13 cellular contexts compared by ENCODE assay signal in the genomic region with DNA sequence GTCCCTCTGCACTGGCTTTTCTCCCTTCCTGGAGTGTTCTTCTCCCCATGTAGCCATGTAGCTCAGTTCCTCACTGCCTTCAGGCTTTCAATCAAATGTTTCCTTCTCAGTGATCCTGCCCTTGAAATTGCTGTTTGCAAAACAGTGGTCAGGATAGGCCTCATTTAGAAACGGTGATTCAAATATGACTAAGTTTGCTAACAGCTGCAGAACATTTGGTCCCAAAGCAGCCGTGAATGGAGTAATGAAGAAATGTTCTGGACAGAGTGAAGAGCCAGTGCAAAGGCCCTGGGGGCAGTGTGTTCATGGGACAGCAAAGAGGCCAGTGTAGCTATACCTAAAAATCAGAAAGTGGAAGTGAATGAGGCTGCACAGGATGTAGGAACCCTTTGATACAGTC.
DNase-seq lines count a peak whose midpoint lies in the region; ATAC-seq and TF ChIP-seq lines count a peak whose summit lies in the region.
"Had no signal": no experiment of that assay in that cellular context is flagged by ENCODE, and none has a peak within 500 bp of the region (broad histone marks: within the 10 kb centered on the region; RNA-seq: fewer than 3 reads in every experiment).

No MANE protein-coding gene starts in this region.

- H3K4me1 ChIP-seq in SK-N-SH (ENCODE audit: control insufficient read depth in 1 of 2, insufficient read depth in 2 of 2, low read depth in 1 of 2, low read length in 1 of 2) = 0 out of 4 replicates have a peak, but pooled peaks cover 0 to 5% of the 10 kb centered on the region in 2 experiments
- H3K4me1 ChIP-seq: thyroid gland had no signal

- no peak overlapping the region for H3K4me3 ChIP-seq in SK-N-SH (ENCODE audit: low read depth in 2 of 2, low read length in 1 of 2)
- H3K4me3 ChIP-seq: thyroid gland had no signal

- DNase-seq in SK-N-SH = no peak
- peak; percentile 49 for DNase-seq in astrocyte of the hippocampus (ENCODE audit: low read depth, low spot score)
- DNase-seq in Right ventricle myocardium superior = no peak
- peak; percentile 71 for DNase-seq in stromal cell of bone marrow (ENCODE audit: low read depth)
- no peak for DNase-seq in Kasumi-1 (lab: John Stamatoyannopoulos, UW)
- no peak for DNase-seq in substantia nigra (lab: John Stamatoyannopoulos, UW)
- DNase-seq: NCI-H446, PC-3, T-helper 17 cell, thyroid gland had no signal

- H3K36me3 ChIP-seq in SK-N-SH (replicated peaks in 1 of 2; ENCODE audit: control insufficient read depth in 1 of 2, insufficient read depth in 2 of 2, low read length in 1 of 2) = no peaks in the 10 kb centered on the region
- H3K36me3 ChIP-seq: thyroid gland had no signal

- POLR2A ChIA-PET in SK-N-SH (lab: Yijun Ruan, JAX) = no interaction called here

- 45% methylated on average over 2 of the region's 2 CpGs for WGBS in SK-N-SH (ENCODE audit: low lambda C conversion rate)

- H4K20me1 ChIP-seq in SK-N-SH (ENCODE audit: insufficient read depth) = no peaks in the 10 kb centered on the region

- no peaks in the 10 kb centered on the region for H3K79me2 ChIP-seq in SK-N-SH (ENCODE audit: insufficient read depth)

- CTCF ChIA-PET in SK-N-SH (lab: Yijun Ruan, JAX) = interaction anchor here (0.6 kb wide), 1 partner anchor 253 kb away, joined by 3 read pairs; no protein-coding TSS in a partner anchor

- no peak overlapping the region for H3K9ac ChIP-seq in SK-N-SH

- no peak overlapping the region for H3K4me2 ChIP-seq in SK-N-SH

- TF ChIP-seq RAD21 in SK-N-SH (IDR thresholded peaks at IDR 0.05; ENCODE audit: low read length) = no peak

- H3K27ac ChIP-seq in SK-N-SH (ENCODE audit: low read depth in 2 of 2, low read length in 1 of 2) = no peak overlapping the region
- no peak overlapping the region for H3K27ac ChIP-seq in substantia nigra (ENCODE audit: low read depth, low read length, poor library complexity, severe bottlenecking)
- H3K27ac ChIP-seq: 22Rv1, thyroid gland had no signal

- H3F3A ChIP-seq in SK-N-SH (replicated peaks; ENCODE audit: insufficient read depth) = no peaks in the 10 kb centered on the region

- TF ChIP-seq CTCF in SK-N-SH (IDR thresholded peaks at IDR 0.05) = no peak

- TF ChIP-seq EP300 in SK-N-SH (IDR thresholded peaks at IDR 0.05; ENCODE audit: borderline replicate concordance in 1 of 2, low read depth in 1 of 2, low read length in 1 of 2) = no peak

- H3K9me3 ChIP-seq in SK-N-SH = no peaks in the 10 kb centered on the region
- H3K9me3 ChIP-seq: thyroid gland had no signal

- intact Hi-C loops in Right ventricle myocardium superior (cut with DNase I) = no loop called here

- no peak overlapping the region for H2AFZ ChIP-seq in SK-N-SH (ENCODE audit: low read depth)

- ATAC-seq in SK-N-SH treated with all-trans-retinoic acid at 6 μM for 48 hours = no peak; the same call in 2 of the 3 replicates
- peak; percentile 12 for ATAC-seq in Right ventricle myocardium superior (ENCODE audit: poor library complexity)
- ATAC-seq in HG02571 (IDR thresholded peaks at IDR 0.05; ENCODE audit: unreplicated experiment) = no peak
- ATAC-seq: PC-3, T-helper 17 cell had no signal

- no peaks in the 10 kb centered on the region for H3K27me3 ChIP-seq in SK-N-SH (ENCODE audit: insufficient read depth)
- H3K27me3 ChIP-seq: thyroid gland had no signal

- H3K9me2 ChIP-seq in SK-N-SH = no peaks in the 10 kb centered on the region

TF ChIP-seq in SK-N-SH, 30 proteins besides CTCF, POLR2A, EP300 and RAD21:
- TF ChIP-seq TCF12 (IDR thresholded peaks at IDR 0.05) = peak; percentile 23; the same call in 1 of the 2 replicates
- TF ChIP-seq NFIC (IDR thresholded peaks at IDR 0.05; ENCODE audit: borderline replicate concordance) = no peak
- TF ChIP-seq NRF1 (IDR thresholded peaks at IDR 0.05; ENCODE audit: low read depth, low read length) = no peak
- no peak for TF ChIP-seq SMC3 (IDR thresholded peaks at IDR 0.05; ENCODE audit: low read depth, low read length)
- TF ChIP-seq POLR2AphosphoS5 (IDR thresholded peaks at IDR 0.05; ENCODE audit: low read depth, low read length) = no peak
- TF ChIP-seq RXRA (IDR thresholded peaks at IDR 0.05; ENCODE audit: borderline replicate concordance, low read depth) = no peak

TF ChIP-seq in SK-N-SH treated with all-trans-retinoic acid at 6 μM for 48 hours, 23 proteins besides CTCF, POLR2A, EP300 and RAD21:
- TF ChIP-seq ZNF565 (CRISPR knock-in tag; conservative IDR thresholded peaks at IDR 0.05; ENCODE audit: low read depth) = no peak
- TF ChIP-seq ZFP3 (CRISPR knock-in tag; IDR thresholded peaks at IDR 0.05) = no peak
- no peak for TF ChIP-seq ESRRG (CRISPR knock-in tag; IDR thresholded peaks at IDR 0.05)
- no peak for TF ChIP-seq ARNTL (CRISPR knock-in tag; IDR thresholded peaks at IDR 0.05; ENCODE audit: borderline replicate concordance, low read depth)
- no peak for TF ChIP-seq TCF4 (CRISPR knock-in tag; IDR thresholded peaks at IDR 0.05; ENCODE audit: borderline replicate concordance)
- TF ChIP-seq ZC3H10 (CRISPR knock-in tag; IDR thresholded peaks at IDR 0.05) = no peak
- TF ChIP-seq OSR1 (CRISPR knock-in tag; IDR thresholded peaks at IDR 0.05) = no peak
- TF ChIP-seq, protein P1, sequence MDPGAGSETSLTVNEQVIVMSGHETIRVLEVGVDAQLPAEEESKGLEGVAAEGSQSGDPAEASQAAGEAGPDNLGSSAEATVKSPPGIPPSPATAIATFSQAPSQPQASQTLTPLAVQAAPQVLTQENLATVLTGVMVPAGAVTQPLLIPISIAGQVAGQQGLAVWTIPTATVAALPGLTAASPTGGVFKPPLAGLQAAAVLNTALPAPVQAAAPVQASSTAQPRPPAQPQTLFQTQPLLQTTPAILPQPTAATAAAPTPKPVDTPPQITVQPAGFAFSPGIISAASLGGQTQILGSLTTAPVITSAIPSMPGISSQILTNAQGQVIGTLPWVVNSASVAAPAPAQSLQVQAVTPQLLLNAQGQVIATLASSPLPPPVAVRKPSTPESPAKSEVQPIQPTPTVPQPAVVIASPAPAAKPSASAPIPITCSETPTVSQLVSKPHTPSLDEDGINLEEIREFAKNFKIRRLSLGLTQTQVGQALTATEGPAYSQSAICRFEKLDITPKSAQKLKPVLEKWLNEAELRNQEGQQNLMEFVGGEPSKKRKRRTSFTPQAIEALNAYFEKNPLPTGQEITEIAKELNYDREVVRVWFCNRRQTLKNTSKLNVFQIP (CRISPR knock-in tag; IDR thresholded peaks at IDR 0.05; ENCODE audit: borderline replicate concordance, low read depth) = no peak
- TF ChIP-seq, protein P2, sequence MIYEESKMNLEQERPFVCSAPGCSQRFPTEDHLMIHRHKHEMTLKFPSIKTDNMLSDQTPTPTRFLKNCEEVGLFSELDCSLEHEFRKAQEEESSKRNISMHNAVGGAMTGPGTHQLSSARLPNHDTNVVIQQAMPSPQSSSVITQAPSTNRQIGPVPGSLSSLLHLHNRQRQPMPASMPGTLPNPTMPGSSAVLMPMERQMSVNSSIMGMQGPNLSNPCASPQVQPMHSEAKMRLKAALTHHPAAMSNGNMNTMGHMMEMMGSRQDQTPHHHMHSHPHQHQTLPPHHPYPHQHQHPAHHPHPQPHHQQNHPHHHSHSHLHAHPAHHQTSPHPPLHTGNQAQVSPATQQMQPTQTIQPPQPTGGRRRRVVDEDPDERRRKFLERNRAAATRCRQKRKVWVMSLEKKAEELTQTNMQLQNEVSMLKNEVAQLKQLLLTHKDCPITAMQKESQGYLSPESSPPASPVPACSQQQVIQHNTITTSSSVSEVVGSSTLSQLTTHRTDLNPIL (CRISPR knock-in tag; IDR thresholded peaks at IDR 0.05; ENCODE audit: low read depth) = no peak
- no peak for TF ChIP-seq GLIS3 (CRISPR knock-in tag; IDR thresholded peaks at IDR 0.05)
- no peak for TF ChIP-seq ZNF70 (CRISPR knock-in tag; IDR thresholded peaks at IDR 0.05)
- TF ChIP-seq PPARA (CRISPR knock-in tag; IDR thresholded peaks at IDR 0.05; ENCODE audit: borderline replicate concordance) = no peak
- TF ChIP-seq, protein P3, sequence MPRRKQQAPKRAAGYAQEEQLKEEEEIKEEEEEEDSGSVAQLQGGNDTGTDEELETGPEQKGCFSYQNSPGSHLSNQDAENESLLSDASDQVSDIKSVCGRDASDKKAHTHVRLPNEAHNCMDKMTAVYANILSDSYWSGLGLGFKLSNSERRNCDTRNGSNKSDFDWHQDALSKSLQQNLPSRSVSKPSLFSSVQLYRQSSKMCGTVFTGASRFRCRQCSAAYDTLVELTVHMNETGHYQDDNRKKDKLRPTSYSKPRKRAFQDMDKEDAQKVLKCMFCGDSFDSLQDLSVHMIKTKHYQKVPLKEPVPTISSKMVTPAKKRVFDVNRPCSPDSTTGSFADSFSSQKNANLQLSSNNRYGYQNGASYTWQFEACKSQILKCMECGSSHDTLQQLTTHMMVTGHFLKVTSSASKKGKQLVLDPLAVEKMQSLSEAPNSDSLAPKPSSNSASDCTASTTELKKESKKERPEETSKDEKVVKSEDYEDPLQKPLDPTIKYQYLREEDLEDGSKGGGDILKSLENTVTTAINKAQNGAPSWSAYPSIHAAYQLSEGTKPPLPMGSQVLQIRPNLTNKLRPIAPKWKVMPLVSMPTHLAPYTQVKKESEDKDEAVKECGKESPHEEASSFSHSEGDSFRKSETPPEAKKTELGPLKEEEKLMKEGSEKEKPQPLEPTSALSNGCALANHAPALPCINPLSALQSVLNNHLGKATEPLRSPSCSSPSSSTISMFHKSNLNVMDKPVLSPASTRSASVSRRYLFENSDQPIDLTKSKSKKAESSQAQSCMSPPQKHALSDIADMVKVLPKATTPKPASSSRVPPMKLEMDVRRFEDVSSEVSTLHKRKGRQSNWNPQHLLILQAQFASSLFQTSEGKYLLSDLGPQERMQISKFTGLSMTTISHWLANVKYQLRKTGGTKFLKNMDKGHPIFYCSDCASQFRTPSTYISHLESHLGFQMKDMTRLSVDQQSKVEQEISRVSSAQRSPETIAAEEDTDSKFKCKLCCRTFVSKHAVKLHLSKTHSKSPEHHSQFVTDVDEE (CRISPR knock-in tag; IDR thresholded peaks at IDR 0.05) = no peak
- TF ChIP-seq BACH2 (CRISPR knock-in tag; IDR thresholded peaks at IDR 0.05; ENCODE audit: borderline replicate concordance) = no peak
- TF ChIP-seq TOX (CRISPR knock-in tag; IDR thresholded peaks at IDR 0.05; ENCODE audit: borderline replicate concordance) = no peak
- no peak for TF ChIP-seq ISL1 (CRISPR knock-in tag; IDR thresholded peaks at IDR 0.05)
- no peak for TF ChIP-seq CSDC2 (CRISPR knock-in tag; IDR thresholded peaks at IDR 0.05)
TF ChIP-seq in SK-N-SH treated with all-trans-retinoic acid at 6 μM for 48 hours: peak in this region for 0.

Comparison
In these comparisons a context has a peak if more than half of its experiments do, and no peak if none do; other contexts are left out.
1. DNase-seq: peak in astrocyte of the hippocampus (single experiment) and stromal cell of bone marrow (single experiment); none in SK-N-SH (single experiment), Right ventricle myocardium superior (single experiment), Kasumi-1 (0 of 2) and substantia nigra (0 of 49).